Comparison of ENCODE assay signal across 1 cellular context in the genomic region with DNA sequence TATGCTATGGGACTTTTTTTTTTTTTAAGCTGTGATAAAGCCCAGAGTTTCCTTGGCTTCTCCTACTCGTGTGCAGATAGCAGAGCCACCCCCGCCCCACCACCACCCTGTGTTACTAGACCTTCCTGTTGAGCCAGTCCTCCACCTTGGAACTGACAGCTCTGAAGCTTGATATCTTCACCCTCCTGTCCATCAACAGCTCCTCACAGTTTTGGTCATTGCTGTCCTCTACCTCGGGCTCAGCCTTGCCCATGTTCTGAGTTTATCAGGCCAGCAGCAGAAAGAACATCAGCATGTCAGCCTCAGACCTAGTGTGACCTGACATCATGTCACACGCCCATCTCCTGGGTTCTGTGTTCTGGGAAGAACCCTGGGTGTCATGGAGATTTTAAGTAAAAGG.
TF ChIP-seq lines count a peak whose summit lies in the region.

No MANE protein-coding gene starts in this region.

TF ChIP-seq in HepG2, 621 proteins besides CTCF, POLR2A, EP300 and RAD21:
- TF ChIP-seq, protein P1, sequence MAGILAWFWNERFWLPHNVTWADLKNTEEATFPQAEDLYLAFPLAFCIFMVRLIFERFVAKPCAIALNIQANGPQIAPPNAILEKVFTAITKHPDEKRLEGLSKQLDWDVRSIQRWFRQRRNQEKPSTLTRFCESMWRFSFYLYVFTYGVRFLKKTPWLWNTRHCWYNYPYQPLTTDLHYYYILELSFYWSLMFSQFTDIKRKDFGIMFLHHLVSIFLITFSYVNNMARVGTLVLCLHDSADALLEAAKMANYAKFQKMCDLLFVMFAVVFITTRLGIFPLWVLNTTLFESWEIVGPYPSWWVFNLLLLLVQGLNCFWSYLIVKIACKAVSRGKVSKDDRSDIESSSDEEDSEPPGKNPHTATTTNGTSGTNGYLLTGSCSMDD (CRISPR knock-in tag; IDR thresholded peaks at IDR 0.05), result no peak
TF ChIP-seq in HepG2: peak in this region for 0.
